2 cellular contexts compared by ENCODE assay signal in genomic region chr10:101140950-101141621, GRCh38.
A peak's percentile ranks its signal among the peaks of the same experiment; 100 is the strongest.
TF ChIP-seq lines count a peak whose summit lies in the region.

No MANE protein-coding gene starts in this region.

TF ChIP-seq in GM23338, 12 proteins besides CTCF, POLR2A, EP300 and RAD21:
- TF ChIP-seq STAT1 (IDR thresholded peaks at IDR 0.05; ENCODE audit: unreplicated experiment) = no peak
- no peak for TF ChIP-seq ZNF331 (CRISPR knock-in tag; IDR thresholded peaks at IDR 0.05; ENCODE audit: low read depth)
- TF ChIP-seq NANOG (IDR thresholded peaks at IDR 0.05; ENCODE audit: borderline replicate concordance) = no peak
- no peak for TF ChIP-seq ETS1 (IDR thresholded peaks at IDR 0.05)
- no peak for TF ChIP-seq REST (IDR thresholded peaks at IDR 0.05; ENCODE audit: unreplicated experiment)
- TF ChIP-seq EZH2phosphoT487 (IDR thresholded peaks at IDR 0.05; ENCODE audit: unreplicated experiment) = no peak
- no peak for TF ChIP-seq POLR2AphosphoS5 (IDR thresholded peaks at IDR 0.05; ENCODE audit: low read depth)
- no peak for TF ChIP-seq EZH2 (IDR thresholded peaks at IDR 0.05; ENCODE audit: low read depth, unreplicated experiment)
- no peak for TF ChIP-seq CREB1 (CRISPR knock-in tag; IDR thresholded peaks at IDR 0.05; ENCODE audit: low read depth)
- TF ChIP-seq JUNB (IDR thresholded peaks at IDR 0.05; ENCODE audit: unreplicated experiment) = no peak
- no peak for TF ChIP-seq ZNF114 (CRISPR knock-in tag; IDR thresholded peaks at IDR 0.05)
- no peak for TF ChIP-seq ZNF462 (CRISPR knock-in tag; IDR thresholded peaks at IDR 0.05)

TF ChIP-seq in H1, 55 proteins besides CTCF, POLR2A, EP300 and RAD21:
- TF ChIP-seq SAP30 (IDR thresholded peaks at IDR 0.05; ENCODE audit: insufficient read depth, insufficient replicate concordance, low read length) = no peak
- no peak for TF ChIP-seq MAX (IDR thresholded peaks at IDR 0.05)
- TF ChIP-seq JUND (IDR thresholded peaks at IDR 0.05; ENCODE audit: low read length) = no peak
- no peak for TF ChIP-seq CHD1 (IDR thresholded peaks at IDR 0.05; ENCODE audit: low read depth, low read length)
- TF ChIP-seq BACH1 (IDR thresholded peaks at IDR 0.05; ENCODE audit: low read length) = no peak
- no peak for TF ChIP-seq SRF (IDR thresholded peaks at IDR 0.05; ENCODE audit: low read depth, low read length)
- TF ChIP-seq GABPA (IDR thresholded peaks at IDR 0.05; ENCODE audit: borderline replicate concordance, insufficient read depth, low read length) = no peak
- TF ChIP-seq CTBP2 (IDR thresholded peaks at IDR 0.05; ENCODE audit: borderline replicate concordance, insufficient read depth, insufficient read length, low read length) = no peak
- TF ChIP-seq SUZ12 (IDR thresholded peaks at IDR 0.05; ENCODE audit: low read length) = peak; percentile 15; the same call in 1 of the 2 replicates
